8 cellular contexts compared by ENCODE assay signal in the genomic region with DNA sequence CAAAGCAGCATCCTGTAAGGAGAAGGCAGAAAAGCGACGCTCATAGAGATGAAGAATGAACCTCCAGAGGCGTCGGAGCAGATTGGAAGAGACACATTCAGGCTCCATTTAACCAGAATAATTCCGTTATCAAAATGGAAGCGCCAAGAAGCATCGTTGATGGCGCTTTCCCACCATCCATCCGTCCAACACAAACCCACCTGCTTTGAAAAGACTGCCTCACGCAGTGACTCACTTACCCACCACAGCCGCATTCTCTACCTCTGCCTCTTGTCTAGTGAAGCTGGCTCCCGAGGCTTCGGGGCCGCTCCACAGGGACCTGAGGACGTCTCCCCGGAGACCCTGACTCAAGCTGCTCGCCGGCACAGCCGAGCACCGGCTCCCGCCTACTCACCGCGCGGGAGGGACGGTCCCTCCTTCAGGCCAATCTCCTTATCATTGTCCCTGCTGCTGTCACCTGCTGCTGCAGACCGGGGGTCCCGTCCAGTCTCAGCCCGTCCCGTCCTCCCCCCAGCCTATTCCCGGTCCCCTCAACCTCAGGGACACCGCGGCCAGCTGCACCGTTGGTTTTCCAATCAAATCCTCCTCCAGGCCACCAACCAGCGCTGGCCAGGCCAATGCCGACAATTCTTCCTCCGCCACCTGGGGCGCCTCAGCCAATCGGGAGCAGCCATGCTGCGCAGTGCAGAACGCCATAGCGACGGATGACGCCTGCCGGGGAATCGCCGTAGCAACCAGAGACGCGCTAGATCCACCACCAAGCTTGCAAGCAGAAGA. TPM values are rescaled to one million over a fixed set of nuclear protein-coding genes. Genes with fewer than 3 reads are reported as not detected.
DNase-seq lines count a peak whose midpoint lies in the region; ATAC-seq and TF ChIP-seq lines count a peak whose summit lies in the region.

Gene NEK10 (minus strand): TSS at position 553 of the 777 bp plus-strand sequence. CDS start 16,501 bp downstream, outside the sequence.

- no peak within 1 kb of the TSS for H2BK5ac ChIP-seq in neuronal stem cell (ENCODE audit: low read length)

- H3K18ac ChIP-seq in neuronal stem cell (ENCODE audit: low read length), result peak within 1 kb of the TSS; percentile 27

- WGBS in neuronal stem cell (ENCODE audit: extremely low coverage in 2 of 2, insufficient read length in 2 of 2, insufficient replicate concordance in 1 of 2), 2 donors, result no CpG with 5 or more reads among the region's 48 CpGs
- 1 to 2% (median 2%) methylated on average over 36 to 48 of the region's 48 CpGs for WGBS in stomach, 5 donors

- no peak within 1 kb of the TSS for H2BK120ac ChIP-seq in neuronal stem cell (ENCODE audit: low read depth, low read length)

- ATAC-seq in GM21737 (IDR thresholded peaks at IDR 0.05; ENCODE audit: unreplicated experiment), result peak; percentile 100

- DNase-seq in DMS53 (lab: John Stamatoyannopoulos, UW) (peak; percentile 89), SHP77 treated with DMSO at 0.1 percent for 48 hours (lab: John Stamatoyannopoulos, UW) (peak; percentile 89), germinal center (ENCODE audit: low spot score) (peak; percentile 98), neuronal stem cell (ENCODE audit: low spot score) (peak; percentile 90), stomach (peak; percentile 94)
- peak; percentile 71 to 88 (median 85) for DNase-seq in activated naive CD4-positive, alpha-beta T cell (lab: John Stamatoyannopoulos, UW)

- TF ChIP-seq EP300 in stomach (IDR thresholded peaks at IDR 0.05), result no peak

- H3K4ac ChIP-seq in neuronal stem cell (ENCODE audit: low read length), result no peak within 1 kb of the TSS

- peaks cover 24% of the 10 kb centered on the region for H3K36me3 ChIP-seq in KOPT-K1 (ENCODE audit: insufficient read depth, low read length)
- H3K36me3 ChIP-seq in neuronal stem cell (replicated peaks in 1 of 2; ENCODE audit: control insufficient read depth in 2 of 2, insufficient read depth in 2 of 2, low read length in 2 of 2), result peaks cover 0 to 25% of the 10 kb centered on the region in 2 donors
- no peaks in the 10 kb centered on the region for H3K36me3 ChIP-seq in stomach

- no peak within 1 kb of the TSS for H2AK5ac ChIP-seq in neuronal stem cell (ENCODE audit: low read depth, low read length)

- peak within 1 kb of the TSS; percentile 87 for H3K23ac ChIP-seq in neuronal stem cell (ENCODE audit: low read depth, low read length, poor library complexity)

- no peak for TF ChIP-seq POLR2A in stomach (IDR thresholded peaks at IDR 0.05)

- H3K4me2 ChIP-seq in neuronal stem cell (ENCODE audit: insufficient read depth, low read length, poor library complexity, severe bottlenecking), result peak within 1 kb of the TSS; percentile 73

- H4K8ac ChIP-seq in neuronal stem cell (ENCODE audit: low read depth, low read length), result no peak within 1 kb of the TSS

- H3K4me1 ChIP-seq in neuronal stem cell (ENCODE audit: control insufficient read depth in 2 of 2, insufficient read depth in 1 of 2, low read depth in 1 of 2, low read length in 2 of 2) (peaks cover 0 to 2% of the 10 kb centered on the region in 2 donors), stomach (peaks cover 0 to 14% (median 11%) of the 10 kb centered on the region in 4 donors)

- H2AFZ ChIP-seq in neuronal stem cell (ENCODE audit: low read length), result peak within 1 kb of the TSS; percentile 91

- H4K91ac ChIP-seq in neuronal stem cell (ENCODE audit: low read depth, low read length, poor library complexity), result no peak within 1 kb of the TSS

- H3K4me3 ChIP-seq in neuronal stem cell (ENCODE audit: low read length in 2 of 2), result peak within 1 kb of the TSS; percentile 63 to 94
- peak within 1 kb of the TSS; percentile 59 to 87 (median 75) for H3K4me3 ChIP-seq in stomach

- peak in 1 of 7 experiments; percentile 12 for TF ChIP-seq CTCF in stomach (IDR thresholded peaks at IDR 0.05)

- H3K27ac ChIP-seq in KOPT-K1 (ENCODE audit: low read depth, low read length, poor library complexity, severe bottlenecking) (peak within 1 kb of the TSS; percentile 16), neuronal stem cell (replicated peaks; ENCODE audit: low read length) (no peak within 1 kb of the TSS), stomach (peak within 1 kb of the TSS in 2 of 5 donors; percentile 33 to 55)

- no peaks in the 10 kb centered on the region for H3K79me1 ChIP-seq in neuronal stem cell (ENCODE audit: low read depth, low read length)

- H3K9me3 ChIP-seq in KOPT-K1 (ENCODE audit: insufficient read depth, low read length, poor library complexity, severe bottlenecking) (no peaks in the 10 kb centered on the region), neuronal stem cell (replicated peaks in 1 of 2; ENCODE audit: control insufficient read depth in 2 of 2, insufficient read depth in 1 of 2, low read depth in 1 of 2, low read length in 2 of 2) (no peaks in the 10 kb centered on the region), stomach (no peaks in the 10 kb centered on the region)

- no peak within 1 kb of the TSS for H3K14ac ChIP-seq in neuronal stem cell (ENCODE audit: low read length)

- peak within 1 kb of the TSS; percentile 83 for H3K9ac ChIP-seq in neuronal stem cell (ENCODE audit: low read depth, low read length, poor library complexity)

- intact Hi-C loops in stomach (cut with DNase I; ENCODE audit: low total_unique reads), result no loop called here

- H2BK12ac ChIP-seq in neuronal stem cell (ENCODE audit: low read length), result no peak within 1 kb of the TSS

- no peak within 1 kb of the TSS for H2BK15ac ChIP-seq in neuronal stem cell (ENCODE audit: low read length)

- no peaks in the 10 kb centered on the region for H3K27me3 ChIP-seq in neuronal stem cell (ENCODE audit: control insufficient read depth in 3 of 3, insufficient read depth in 3 of 3, low read depth in 1 of 3, low read length in 3 of 3)
- no peaks in the 10 kb centered on the region for H3K27me3 ChIP-seq in stomach

RNA-seq across cellular contexts. Expression of gene NEK10, which starts in this region (rescaled TPM):
- polyA plus RNA-seq in neuronal stem cell (2013, experiment 1 of 2), result 0.43 TPM
- polyA plus RNA-seq in neuronal stem cell (2013, experiment 2 of 2), result 0.54 TPM
- 10 to 100 TPM in 1 of 5 donors, 1 to 10 TPM in 1, not detected in 3; 7.4 to 14.3 TPM for total RNA-seq in stomach
- 1 to 10 TPM in 1 of 3 donors, under 1 TPM in 2; 0.61 to 1.2 (median 0.75) TPM for polyA plus RNA-seq in stomach
